8 cellular contexts compared by ENCODE assay signal in genomic region chr19:13207237-13208130, GRCh38. TPM values are rescaled to one million over a fixed set of nuclear protein-coding genes. Genes with fewer than 3 reads are reported as not detected.
A peak's percentile ranks its signal among the peaks of the same experiment; 100 is the strongest.
DNase-seq lines count a peak whose midpoint lies in the region; ATAC-seq and TF ChIP-seq lines count a peak whose summit lies in the region.

No MANE protein-coding gene starts in this region.

- ATAC-seq in left lobe of liver = no peak

- H3K4me3 ChIP-seq in OCI-LY1 (ENCODE audit: low read depth, low read length, poor library complexity, severe bottlenecking) (peak overlapping the region; percentile 43), epithelial cell of proximal tubule (ENCODE audit: low read depth, low read length) (peak overlapping the region; percentile 45), ovary (peak overlapping the region; percentile 55)

- no peak for TF ChIP-seq POLR2A in ovary (IDR thresholded peaks at IDR 0.05)

- no peaks in the 10 kb centered on the region for H4K20me1 ChIP-seq in OCI-LY1 (ENCODE audit: insufficient read depth, low read length)

- H3K79me2 ChIP-seq in OCI-LY1 (ENCODE audit: insufficient read depth, low read length) = no peaks in the 10 kb centered on the region

- H3K36me3 ChIP-seq in OCI-LY1 (ENCODE audit: insufficient read depth, low read length) (no peaks in the 10 kb centered on the region), ovary (no peaks in the 10 kb centered on the region)

- H3K9ac ChIP-seq in OCI-LY1 (ENCODE audit: low read length) = peak overlapping the region; percentile 43; the same call in 1 of the 2 replicates

- H3K27me3 ChIP-seq in OCI-LY1 (ENCODE audit: insufficient read depth, low read length) (peaks cover 7% of the 10 kb centered on the region), ovary (no peaks in the 10 kb centered on the region)

- 26 to 46% (median 36%) methylated on average over 83 to 95 of the region's 95 CpGs for WGBS in ovary, 3 donors

- H3K9me3 ChIP-seq in OCI-LY1 (ENCODE audit: low read length) (no peaks in the 10 kb centered on the region), ovary (no peaks in the 10 kb centered on the region)

- no peaks in the 10 kb centered on the region for H3F3A ChIP-seq in OCI-LY1 (ENCODE audit: insufficient read depth, low read length)

- H3K9me2 ChIP-seq in OCI-LY1 (ENCODE audit: low read depth, low read length) = no peaks in the 10 kb centered on the region

- H3K4me1 ChIP-seq in OCI-LY1 (ENCODE audit: insufficient read depth, low read length, severe bottlenecking) (peaks cover 14% of the 10 kb centered on the region), ovary (ENCODE audit: insufficient read depth) (peaks cover 3% of the 10 kb centered on the region)

- H3K27ac ChIP-seq in OCI-LY1 (ENCODE audit: low read depth, low read length, poor library complexity, severe bottlenecking) (no peak overlapping the region), ovary (peak overlapping the region; percentile 32 to 53)

- H3K4me2 ChIP-seq in OCI-LY1 (ENCODE audit: low read length) = peak overlapping the region; percentile 62

- no peak overlapping the region for H2AFZ ChIP-seq in OCI-LY1 (ENCODE audit: low read length)

- TF ChIP-seq EP300 in ovary (IDR thresholded peaks at IDR 0.05) = no peak

- intact Hi-C loops in ovary (cut with DNase I) = no loop called here

- TF ChIP-seq CTCF in OCI-LY1 (IDR thresholded peaks at IDR 0.05; ENCODE audit: low read length) (no peak), epithelial cell of proximal tubule (conservative IDR thresholded peaks at IDR 0.05; ENCODE audit: low read depth, low read length) (no peak), ovary (IDR thresholded peaks at IDR 0.05) (no peak)

- peak; percentile 31 for DNase-seq in GM04503 (ENCODE audit: low read depth)
- DNase-seq in epithelial cell of proximal tubule (ENCODE audit: low read depth) = no peak
- peak; percentile 43 to 67 (median 46) for DNase-seq in ovary
- DNase-seq in left lobe of liver (ENCODE audit: low spot score) = no peak
- DNase-seq in SKM-1 (lab: John Stamatoyannopoulos, UW; ENCODE audit: unreplicated experiment) = no peak
- no peak for DNase-seq in central memory CD4-positive, alpha-beta T cell
- no peak for DNase-seq in anterior cingulate cortex (lab: John Stamatoyannopoulos, UW)

RNA-seq across cellular contexts. Expression of gene IER2, which starts 57.3 kb away (rescaled TPM):
- total RNA-seq in epithelial cell of proximal tubule (105 and 145 TPM in 2 replicates), ovary (100 to 1,000 TPM in 3 of 7 donors, 10 to 100 TPM in 4; 55.3 to 301 (median 82.8) TPM), left lobe of liver (26.5 TPM)
- 10 to 100 TPM; 47.4 to 64.4 TPM for polyA plus RNA-seq in ovary

RNA-seq across cellular contexts. Expression of gene STX10, which starts 57.3 kb away (rescaled TPM):
- total RNA-seq in epithelial cell of proximal tubule = 89.0 and 92.7 TPM in 2 replicates
- total RNA-seq in ovary = 10 to 100 TPM; 36.5 to 54.8 (median 43.0) TPM
- 10 to 100 TPM; 15.3 to 57.8 TPM for polyA plus RNA-seq in ovary
- 22.7 TPM for total RNA-seq in left lobe of liver

Comparison
In these comparisons a context has a peak if more than half of its experiments do, and no peak if none do; other contexts are left out.
1. DNase-seq: peak in GM04503 (single experiment) and ovary (5 of 5); none in epithelial cell of proximal tubule (single experiment), left lobe of liver (single experiment), SKM-1 (single experiment), central memory CD4-positive, alpha-beta T cell (single experiment) and anterior cingulate cortex (0 of 58).
2. Peak in every context shown above with its lines, with median percentiles within 50 percentile points of each other: H3K4me3 ChIP-seq.